22 cellular contexts compared by ENCODE assay signal in the genomic region with DNA sequence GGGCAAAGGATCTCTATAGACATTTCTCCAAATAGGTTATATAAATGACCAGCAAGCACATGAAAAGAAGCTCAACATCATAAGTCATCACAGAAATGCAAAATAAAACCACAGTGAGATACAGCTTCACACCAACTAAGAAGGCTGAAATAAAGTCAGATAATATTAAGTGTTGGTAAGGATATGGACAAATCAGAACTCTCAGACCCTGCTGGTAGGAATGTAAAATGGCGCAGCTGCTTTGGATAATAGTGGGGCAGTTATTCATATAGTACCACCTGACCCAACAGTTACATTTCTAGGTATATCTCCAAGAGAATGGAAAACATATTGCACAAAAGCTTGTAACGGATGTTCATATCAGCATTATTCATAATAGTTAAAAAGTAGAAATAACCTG. TPM values are rescaled to one million over a fixed set of nuclear protein-coding genes. Genes with fewer than 3 reads are reported as not detected.
DNase-seq lines count a peak whose midpoint lies in the region; ATAC-seq, FAIRE-seq and TF ChIP-seq lines count a peak whose summit lies in the region.
"Had no signal": no experiment of that assay in that cellular context is flagged by ENCODE, and none has a peak within 500 bp of the region (broad histone marks: within the 10 kb centered on the region; RNA-seq: fewer than 3 reads in every experiment).

No MANE protein-coding gene starts in this region.

- WGBS in HepG2 (ENCODE audit: low lambda C conversion rate) = 98% methylated on average over 2 of the region's 2 CpGs
- 100% methylated on average over 2 of the region's 2 CpGs for WGBS in right lobe of liver (ENCODE audit: insufficient coverage, low coverage, low lambda C conversion rate, missing lambda C conversion rate)

- H3K9ac ChIP-seq in HepG2 (ENCODE audit: insufficient read depth, low read depth, low read length) = no peak overlapping the region
- H3K9ac ChIP-seq: parathyroid adenoma had no signal

- H3K27ac ChIP-seq in HepG2 (ENCODE audit: extremely low read length, insufficient read depth, low read length) (no peak overlapping the region), right lobe of liver (no peak overlapping the region)
- H3K27ac ChIP-seq: breast epithelium, dorsolateral prefrontal cortex, esophagus muscularis mucosa, hepatocyte, parathyroid adenoma had no signal

- peaks cover 12% of the 10 kb centered on the region; the same call in 1 of the 2 replicates for H4K20me1 ChIP-seq in HepG2 (ENCODE audit: insufficient read depth, low read length)

- DNase-seq in HepG2 (ENCODE audit: low spot score) (no peak), right lobe of liver (no peak), choroid plexus epithelial cell (ENCODE audit: low read depth) (no peak), kidney epithelial cell (ENCODE audit: low read depth) (no peak), GM13977 (ENCODE audit: low spot score) (no peak), NCI-H1092 treated with DMSO at 0.1 percent for 48 hours (lab: John Stamatoyannopoulos, UW) (no peak)
- DNase-seq: activated CD4-positive, alpha-beta T cell treated with anti-CD3 and anti-CD28 coated beads for 36 hours; activated CD8-positive, alpha-beta memory T cell treated with anti-CD3 and anti-CD28 coated beads, Interleukin-2, amount 10 ng/mL, durations not matched to agents 7 days and 5 days; CD4-positive, alpha-beta memory T cell; dorsolateral prefrontal cortex; GOT3; NCI-H1417 treated with DMSO at 0.1 percent for 48 hours; NCI-H524 treated with DMSO at 0.1 percent for 48 hours had no signal

- TF ChIP-seq POLR2A in HepG2 (IDR thresholded peaks at IDR 0.05; ENCODE audit: insufficient read depth in 1 of 2, low read depth in 2 of 2, low read length in 2 of 2) (no peak), right lobe of liver (IDR thresholded peaks at IDR 0.05) (no peak)

- no peak for FAIRE-seq in HepG2 (lab: Jason Lieb, UNC)
- FAIRE-seq: islet of Langerhans, TTC549 had no signal

- POLR2A ChIA-PET in HepG2 (lab: Yijun Ruan, JAX) = no interaction called here

- H3K79me2 ChIP-seq in HepG2 (ENCODE audit: insufficient read depth, low read length) = peaks cover 86% of the 10 kb centered on the region

- H3K4me1 ChIP-seq in HepG2 (ENCODE audit: insufficient read depth, low read length) (peaks cover 4% of the 10 kb centered on the region), right lobe of liver (peaks cover 0 to under 1% (median 0%) of the 10 kb centered on the region in 4 donors)
- H3K4me1 ChIP-seq: breast epithelium had no signal

- H3K4me3 ChIP-seq in HepG2 (replicated peaks in 1 of 3; ENCODE audit: insufficient read depth in 1 of 3, low read depth in 2 of 3, low read length in 3 of 3) (no peak overlapping the region), right lobe of liver (no peak overlapping the region), choroid plexus epithelial cell (ENCODE audit: low read depth, low read length) (no peak overlapping the region), kidney epithelial cell (ENCODE audit: low read depth, low read length) (no peak overlapping the region)
- H3K4me3 ChIP-seq: breast epithelium, dorsolateral prefrontal cortex, esophagus muscularis mucosa, hepatocyte had no signal

- H3K36me3 ChIP-seq in HepG2 (replicated peaks in 1 of 2; ENCODE audit: control insufficient read depth in 1 of 2, insufficient read depth in 2 of 2, low read length in 2 of 2) (peaks cover 0 to 13% of the 10 kb centered on the region in 2 experiments; a peak in 2 of 5 replicates), right lobe of liver (peaks cover 0 to 2% (median 0%) of the 10 kb centered on the region in 4 donors), kidney epithelial cell (ENCODE audit: control insufficient read depth, insufficient read depth, low read length) (no peaks in the 10 kb centered on the region)
- H3K36me3 ChIP-seq: breast epithelium, esophagus muscularis mucosa had no signal

- H3K27me3 ChIP-seq in HepG2 (ENCODE audit: control insufficient read depth in 1 of 2, insufficient read depth in 2 of 2, low read length in 2 of 2) (no peaks in the 10 kb centered on the region), right lobe of liver (no peaks in the 10 kb centered on the region), kidney epithelial cell (ENCODE audit: control insufficient read depth, insufficient read depth, low read length) (no peaks in the 10 kb centered on the region)
- H3K27me3 ChIP-seq: breast epithelium, dorsolateral prefrontal cortex, esophagus muscularis mucosa, hepatocyte had no signal

- intact Hi-C loops in HepG2 (cut with micrococcal nuclease; ENCODE audit: unreplicated experiment) = no loop called here
- intact Hi-C loops in right lobe of liver (cut with DNase I) = no loop called here

- no peak overlapping the region for H2AFZ ChIP-seq in HepG2 (ENCODE audit: low read length)
- H2AFZ ChIP-seq: hepatocyte, parathyroid adenoma had no signal

- ATAC-seq in HepG2 (peak; percentile 67; the same call in 2 of the 3 replicates), right lobe of liver (no peak), HG02981 (IDR thresholded peaks at IDR 0.05; ENCODE audit: unreplicated experiment) (no peak), GM18909 (IDR thresholded peaks at IDR 0.05; ENCODE audit: poor library complexity, unreplicated experiment) (no peak)
- ATAC-seq: activated CD4-positive, alpha-beta T cell treated with anti-CD3 and anti-CD28 coated beads for 36 hours; activated CD8-positive, alpha-beta memory T cell treated with anti-CD3 and anti-CD28 coated beads, Interleukin-2, amount 10 ng/mL, durations not matched to agents 7 days and 5 days; Right ventricle myocardium inferior had no signal

- TF ChIP-seq EP300 in HepG2 (IDR thresholded peaks at IDR 0.05; ENCODE audit: low read depth in 2 of 2, low read length in 2 of 2) (no peak), HepG2 (CRISPR knock-in tag; IDR thresholded peaks at IDR 0.05; ENCODE audit: borderline replicate concordance) (no peak)

- CTCF ChIA-PET in HepG2 (lab: Yijun Ruan, JAX; ENCODE audit: low intra/inter-chr PET ratio, low total read pairs) = no interaction called here

- H3K9me3 ChIP-seq in HepG2 (ENCODE audit: low read length) (no peaks in the 10 kb centered on the region; the same call in 1 of the 2 replicates), right lobe of liver (no peaks in the 10 kb centered on the region)
- H3K9me3 ChIP-seq: esophagus muscularis mucosa had no signal

- TF ChIP-seq CTCF in HepG2 (CRISPR knock-in tag; IDR thresholded peaks at IDR 0.05) (0 out of 2 replicates have a peak, but pooled peaks have one; percentile 9), right lobe of liver (IDR thresholded peaks at IDR 0.05) (no peak), choroid plexus epithelial cell (conservative IDR thresholded peaks at IDR 0.05; ENCODE audit: low read depth, low read length) (peak; percentile 34), kidney epithelial cell (IDR thresholded peaks at IDR 0.05; ENCODE audit: insufficient read depth, low read length, poor library complexity, severe bottlenecking) (peak; percentile 22), GM13977 (IDR thresholded peaks at IDR 0.05; ENCODE audit: extremely low read depth, insufficient read depth, missing control alignments) (no peak)

- no peak overlapping the region for H3K4me2 ChIP-seq in HepG2 (ENCODE audit: low read depth, low read length)
- H3K4me2 ChIP-seq: hepatocyte had no signal

- no TSS peak for BruUV-seq in HepG2 (replicated peaks; lab: Mats Ljungman, UMichigan)

- in situ Hi-C loops in HepG2 (cut with HindIII; ENCODE audit: extremely low pct_ligation_motif_present, low pct_unique_long_range_greater_than_20kb) = no loop called here
- in situ Hi-C loops in GM13977 (cut with MboI; ENCODE audit: low pct_unique_long_range_greater_than_20kb, low sequenced_read_pairs, unreplicated experiment) = no loop called here

- TF ChIP-seq RAD21 in HepG2 (CRISPR knock-in tag; IDR thresholded peaks at IDR 0.05) = no peak

RNA-seq across cellular contexts. Expression of a gene that starts 14.0 kb away (rescaled TPM):
- total RNA-seq in HepG2 (2016; rRNA removed; fragmentation: Illumina TruSeq; extraction: Trizol) = 47.5 and 64.6 TPM in 2 replicates
- 99.6 and 115 TPM in 2 replicates for total RNA-seq in HepG2 (2016; cell fraction: cytosol; rRNA removed; fragmentation: Illumina TruSeq; extraction: Trizol; ENCODE audit: low read depth)
- 44.8 and 61.7 TPM in 2 replicates for total RNA-seq in HepG2 (2016; cell fraction: insoluble cytoplasmic fraction; rRNA removed; fragmentation: Illumina TruSeq; extraction: Trizol)
- total RNA-seq in HepG2 (2016; cell fraction: membrane; rRNA removed; fragmentation: Illumina TruSeq; extraction: Trizol) = 54.2 and 59.7 TPM in 2 replicates
- total RNA-seq in HepG2 (2016; cell fraction: nucleus; rRNA removed; fragmentation: Illumina TruSeq; extraction: Trizol) = 92.1 and 96.5 TPM in 2 replicates
- polyA plus RNA-seq in HepG2 (2011; rRNA removed) = 33.6 and 40.5 TPM in 2 replicates
- 18.0 and 25.9 TPM in 2 replicates for polyA plus RNA-seq in HepG2 (2011; cell fraction: cytosol; rRNA removed)
- polyA plus RNA-seq in HepG2 (2011; cell fraction: nucleus; rRNA removed) = 52.7 and 57.0 TPM in 2 replicates
- 27.8 and 36.9 TPM in 2 replicates for polyA plus RNA-seq in HepG2 (2012)
- polyA plus RNA-seq in HepG2 (2016; cell fraction: cytosol; fragmentation: Illumina TruSeq; extraction: Trizol; ENCODE audit: low read depth) = 2.2 and 2.3 TPM in 2 replicates
- polyA plus RNA-seq in HepG2 (2016; cell fraction: insoluble cytoplasmic fraction; fragmentation: Illumina TruSeq; extraction: Trizol; ENCODE audit: low read depth) = 42.1 and 46.5 TPM in 2 replicates
- polyA plus RNA-seq in HepG2 (2016; cell fraction: membrane; fragmentation: Illumina TruSeq; extraction: Trizol; ENCODE audit: low read depth) = 6.1 and 6.6 TPM in 2 replicates
- 58.6 and 59.7 TPM in 2 replicates for polyA plus RNA-seq in HepG2 (2016; cell fraction: nucleus; fragmentation: Illumina TruSeq; extraction: Trizol; ENCODE audit: insufficient read depth, low read depth)
- polyA minus RNA-seq in HepG2 (2011; rRNA and poly(A)+ RNA removed; ENCODE audit: low replicate concordance) = 1.2 and 68.6 TPM in 2 replicates
- polyA minus RNA-seq in HepG2 (2011; cell fraction: cytosol; rRNA and poly(A)+ RNA removed) = 53.8 and 54.3 TPM in 2 replicates
- polyA minus RNA-seq in HepG2 (2011; cell fraction: nucleus; rRNA and poly(A)+ RNA removed) = 328 and 391 TPM in 2 replicates
- total RNA-seq in right lobe of liver = 10 to 100 TPM; 27.1 to 54.1 (median 43.3) TPM
- 15.6 and 26.0 TPM in 2 replicates for total RNA-seq in kidney epithelial cell

Comparison
In these comparisons a context has a peak if more than half of its experiments do, and no peak if none do; other contexts are left out.
1. CTCF ChIP-seq: peak in HepG2 (single experiment), choroid plexus epithelial cell (single experiment) and kidney epithelial cell (single experiment); none in right lobe of liver (0 of 4) and GM13977 (single experiment).